Comparison of ENCODE assay signal across 8 cellular contexts in the genomic region with DNA sequence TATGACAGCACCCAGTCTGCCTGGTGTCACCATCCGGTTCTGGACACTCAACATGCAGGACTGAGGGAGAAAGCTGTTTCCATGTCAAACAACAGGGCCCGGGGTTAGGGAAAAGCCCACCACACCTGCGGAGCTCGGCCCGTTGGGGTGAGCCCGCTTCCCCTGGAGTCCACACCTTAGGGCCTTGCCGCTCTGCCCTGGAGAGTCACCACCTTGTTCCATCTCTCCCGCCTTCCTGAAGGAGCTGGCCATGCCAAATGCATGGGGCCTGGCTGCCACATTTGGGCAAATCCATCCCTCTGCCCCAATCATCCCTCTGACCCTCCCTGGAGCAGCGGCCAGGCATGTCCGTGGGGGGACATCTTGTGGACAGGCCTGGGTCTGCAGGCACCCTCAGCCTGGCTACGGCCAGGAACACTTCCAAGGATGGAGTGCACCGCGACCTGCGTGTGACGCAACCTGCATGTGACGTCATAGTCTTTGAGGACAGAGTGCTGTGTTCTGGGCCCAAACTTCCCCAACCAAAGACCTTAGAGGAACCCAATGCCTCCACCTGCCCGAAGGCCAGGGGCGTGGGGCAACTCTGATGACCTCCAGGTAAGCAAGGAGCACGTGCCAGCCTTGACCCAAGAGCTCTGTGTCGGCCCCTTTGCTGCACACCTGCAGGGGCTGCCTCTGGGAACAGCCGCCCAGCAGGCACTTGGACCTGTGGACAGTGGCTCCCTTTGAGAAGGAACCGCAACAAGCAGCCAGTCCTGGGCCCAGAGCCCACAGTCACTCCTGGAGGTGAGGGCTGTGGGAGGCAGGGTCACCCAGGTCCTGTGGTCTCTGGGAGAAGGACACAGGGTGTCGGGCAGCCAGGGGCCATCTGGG. TPM values are rescaled to one million over a fixed set of nuclear protein-coding genes. Genes with fewer than 3 reads are reported as not detected.
DNase-seq lines count a peak whose midpoint lies in the region; ATAC-seq, FAIRE-seq and TF ChIP-seq lines count a peak whose summit lies in the region.

No MANE protein-coding gene starts in this region.

- no peaks in the 10 kb centered on the region for H3K27me3 Mint-ChIP-seq in T-cell

- intact Hi-C loops in A673 (cut with micrococcal nuclease; ENCODE audit: unreplicated experiment): no loop called here
- intact Hi-C loops in ovary (cut with DNase I): loop anchor here in 3 of 4 donors (5.0 to 10.0 kb wide), 3 partner anchors 239 to 397 kb away; a partner anchor contains a TSS

- ATAC-seq in T-cell (replicated peaks in 1 of 4) (no peak), esophagus mucosa (no peak)

- H3K36me3 Mint-ChIP-seq in T-cell: peaks cover 7% of the 10 kb centered on the region

- POLR2A ChIA-PET in A673 (lab: Charles Lee; ENCODE audit: low non-redundant PET) (no interaction called here), T-cell (lab: Charles Lee) (no interaction called here)

- no peaks in the 10 kb centered on the region for H3K27me3 ChIP-seq in A673 (replicated peaks; ENCODE audit: insufficient read depth, low read depth, low read length, poor library complexity)
- no peaks in the 10 kb centered on the region for H3K27me3 ChIP-seq in ovary

- peak overlapping the region; percentile 59 for H3K4me3 ChIP-seq in A673 (ENCODE audit: low read depth, low read length, poor library complexity, severe bottlenecking)
- no peak overlapping the region for H3K4me3 ChIP-seq in ovary

- CTCF ChIA-PET in A673 (lab: Charles Lee) (no interaction called here), T-cell (lab: Charles Lee) (no interaction called here)

- WGBS in ovary, 3 donors: 55 to 63% (median 56%) methylated on average over 23 of the region's 23 CpGs

- no peak overlapping the region for H3K27ac Mint-ChIP-seq in T-cell

- no peak overlapping the region for H3K27ac ChIP-seq in A673 (ENCODE audit: low read depth, low read length, poor library complexity, severe bottlenecking)
- H3K27ac ChIP-seq in ovary: peak overlapping the region; percentile 21 to 52

- no peak for TF ChIP-seq EP300 in ovary (IDR thresholded peaks at IDR 0.05)

- no peak for DNase-seq in A673 (ENCODE audit: low spot score)
- no peak for DNase-seq in T-cell
- peak; percentile 52 for DNase-seq in fibroblast of peridontal ligament (ENCODE audit: extremely low read depth)
- peak; percentile 62 to 82 (median 77) for DNase-seq in ovary
- DNase-seq in activated effector memory CD4-positive, alpha-beta T cell treated with Interleukin-2 at 50 U/mL for 16 hours: no peak
- DNase-seq in H54 (ENCODE audit: insufficient read length, low spot score): no peak

- TF ChIP-seq POLR2A in ovary (IDR thresholded peaks at IDR 0.05) (no peak), H54 (IDR thresholded peaks at IDR 0.05; ENCODE audit: low read depth, low read length) (no peak)

- peaks cover 20 to 43% (median 39%) of the 10 kb centered on the region in 3 donors for H3K4me1 Mint-ChIP-seq in T-cell

- no peaks in the 10 kb centered on the region for H3K9me3 ChIP-seq in A673 (ENCODE audit: low read depth, low read length, poor library complexity, severe bottlenecking)
- no peaks in the 10 kb centered on the region for H3K9me3 ChIP-seq in ovary

- no TSS peak for BruUV-seq in A673 (replicated peaks; lab: Mats Ljungman, UMichigan)

- H3K4me3 Mint-ChIP-seq in T-cell: peak overlapping the region; percentile 71 to 80 (median 75)

- no peaks in the 10 kb centered on the region for H3K36me3 ChIP-seq in A673 (ENCODE audit: insufficient read depth, low read length, poor library complexity, severe bottlenecking)
- no peaks in the 10 kb centered on the region for H3K36me3 ChIP-seq in ovary

- no peak for FAIRE-seq in H54 (lab: Jason Lieb, UNC)

- no peaks in the 10 kb centered on the region for H3K9me3 Mint-ChIP-seq in T-cell

- H3K4me1 ChIP-seq in A673 (ENCODE audit: insufficient read depth, low read length, poor library complexity, severe bottlenecking) (peaks cover 5% of the 10 kb centered on the region), ovary (ENCODE audit: insufficient read depth) (peaks cover 14% of the 10 kb centered on the region)

- TF ChIP-seq CTCF in A673 (conservative IDR thresholded peaks at IDR 0.05; ENCODE audit: low read depth, low read length) (no peak), GM12873 (IDR thresholded peaks at IDR 0.05; ENCODE audit: insufficient read depth, low read depth, low read length, missing control alignments) (peak; percentile 27), ovary (IDR thresholded peaks at IDR 0.05) (peak in 2 of 3 donors; percentile 48 to 71)

RNA-seq across cellular contexts. Expression of a gene that starts 1.7 kb away (rescaled TPM):
- total RNA-seq in A673 (2021) (11.8 and 14.1 TPM in 2 replicates), T-cell (1 to 10 TPM; 4.3 to 6.8 (median 5.6) TPM), ovary (1 to 10 TPM; 3.6 to 7.0 (median 4.9) TPM), esophagus mucosa (2.4 TPM)
- 1 to 10 TPM; 2.7 to 4.1 TPM for polyA plus RNA-seq in ovary

RNA-seq across cellular contexts. Expression of a gene that starts 18.4 kb away (rescaled TPM):
- total RNA-seq in A673 (2021) (1,502 and 1,506 TPM in 2 replicates), T-cell (1,000 to 10,000 TPM; 2,807 to 3,290 (median 3,085) TPM), ovary (1,000 to 10,000 TPM; 2,424 to 8,739 (median 2,977) TPM), esophagus mucosa (1,745 TPM)
- 1,000 to 10,000 TPM; 1,038 to 9,967 TPM for polyA plus RNA-seq in ovary

RNA-seq across cellular contexts. Expression of a gene that starts 22.0 kb away (rescaled TPM):
- total RNA-seq in A673 (2021) (not detected in 2 replicates), T-cell (not detected), ovary (under 1 TPM in 2 of 7 donors, not detected in 5; 0.32 to 0.46 TPM), esophagus mucosa (5.1 TPM)
- not detected for polyA plus RNA-seq in ovary

RNA-seq across cellular contexts. Expression of a gene that starts 38.2 kb away (rescaled TPM):
- total RNA-seq in A673 (2021): 4.2 and 13.2 TPM in 2 replicates
- 1 to 10 TPM in 3 of 5 donors, under 1 TPM in 2; 0.48 to 4.3 (median 3.0) TPM for total RNA-seq in T-cell
- 100 to 1,000 TPM in 1 of 7 donors, 10 to 100 TPM in 6; 24.7 to 115 (median 51.2) TPM for total RNA-seq in ovary
- polyA plus RNA-seq in ovary: 10 to 100 TPM in 1 of 2 donors, 1 to 10 TPM in 1; 4.7 to 42.2 TPM
- total RNA-seq in esophagus mucosa: 83.4 TPM

Comparison
In these comparisons a context has a peak if more than half of its experiments do, and no peak if none do; other contexts are left out.
1. DNase-seq: peak in fibroblast of peridontal ligament (single experiment) and ovary (5 of 5); none in A673 (single experiment), T-cell (0 of 34), activated effector memory CD4-positive, alpha-beta T cell treated with Interleukin-2 at 50 U/mL for 16 hours (single experiment) and H54 (single experiment).